ENCODE assay signal across 17 cellular contexts in genomic region chr13:83880275-83881027, GRCh38. TPM values are rescaled to one million over a fixed set of nuclear protein-coding genes. Genes with fewer than 3 reads are reported as not detected.
DNase-seq lines count a peak whose midpoint lies in the region; ATAC-seq, FAIRE-seq and TF ChIP-seq lines count a peak whose summit lies in the region.
"Had no signal": no experiment of that assay in that cellular context is flagged by ENCODE, and none has a peak within 500 bp of the region (broad histone marks: within the 10 kb centered on the region; RNA-seq: fewer than 3 reads in every experiment).

No MANE protein-coding gene starts in this region.

- no peaks in the 10 kb centered on the region for H3K4me1 ChIP-seq in A549
- H3K4me1 ChIP-seq in CD8-positive, alpha-beta memory T cell (ENCODE audit: insufficient read depth, low read length): no peaks in the 10 kb centered on the region
- H3K4me1 ChIP-seq: upper lobe of right lung had no signal

- CTCF ChIA-PET in A549 (lab: Yijun Ruan, JAX): no interaction called here
- CTCF ChIA-PET in CD8-positive, alpha-beta memory T cell (lab: Charles Lee): no interaction called here

- peak overlapping the region; percentile 58 for H3K4me2 ChIP-seq in A549

- H3K27me3 Mint-ChIP-seq in HFFc6 (ENCODE audit: insufficient read depth) (peaks cover 7% of the 10 kb centered on the region; the same call in 1 of the 2 replicates), mesothelial cell of epicardium (ENCODE audit: low read depth) (peaks cover 93% of the 10 kb centered on the region)
- H3K27me3 Mint-ChIP-seq in CD8-positive, alpha-beta memory T cell: peaks cover 48 to 63% of the 10 kb centered on the region in 2 donors

- DNase-seq in A549 (ENCODE audit: low read depth in 1 of 2, low spot score in 1 of 2) (no peak), HFFc6 (no peak), coronary artery (ENCODE audit: low spot score) (no peak), mesothelial cell of epicardium (ENCODE audit: low spot score in 2 of 2, unreplicated experiment in 2 of 2) (no peak), GM19238 (ENCODE audit: insufficient read length, low spot score) (no peak), A172 (ENCODE audit: low spot score) (no peak), COLO829 (ENCODE audit: low spot score) (no peak)
- DNase-seq in CD8-positive, alpha-beta memory T cell: no peak
- DNase-seq: AML-193, left ventricle myocardium superior, NCI-H1436, RPMI8226, upper lobe of right lung had no signal

- H3K9me3 ChIP-seq in A549: no peaks in the 10 kb centered on the region
- no peaks in the 10 kb centered on the region for H3K9me3 ChIP-seq in CD8-positive, alpha-beta memory T cell (ENCODE audit: low read length)
- H3K9me3 ChIP-seq: upper lobe of right lung had no signal

- no peak overlapping the region for H3K27ac ChIP-seq in A549
- H3K27ac ChIP-seq in coronary artery: no peak overlapping the region
- no peak overlapping the region for H3K27ac ChIP-seq in CD8-positive, alpha-beta memory T cell (ENCODE audit: low read depth, low read length)
- H3K27ac ChIP-seq: upper lobe of right lung had no signal

- no peak for TF ChIP-seq RAD21 in A549 (conservative IDR thresholded peaks at IDR 0.05 in 1 of 2, IDR thresholded peaks at IDR 0.05 in 1 of 2)

- POLR2A ChIA-PET in A549 (lab: Yijun Ruan, JAX): no interaction called here
- POLR2A ChIA-PET in CD8-positive, alpha-beta memory T cell (lab: Charles Lee): no interaction called here

- H3K27ac Mint-ChIP-seq in HFFc6: peak overlapping the region; percentile 24; the same call in 1 of the 2 replicates
- no peak overlapping the region for H3K27ac Mint-ChIP-seq in mesothelial cell of epicardium
- no peak overlapping the region for H3K27ac Mint-ChIP-seq in CD8-positive, alpha-beta memory T cell

- H3K36me3 ChIP-seq in CD8-positive, alpha-beta memory T cell (ENCODE audit: insufficient read depth, low read length): no peaks in the 10 kb centered on the region
- H3K36me3 ChIP-seq: upper lobe of right lung had no signal

- peaks cover 95% of the 10 kb centered on the region for H3K4me1 Mint-ChIP-seq in HFFc6 (ENCODE audit: low read depth)
- H3K4me1 Mint-ChIP-seq in mesothelial cell of epicardium: peaks cover 42% of the 10 kb centered on the region
- H3K4me1 Mint-ChIP-seq in CD8-positive, alpha-beta memory T cell: peaks cover 10 to 36% (median 31%) of the 10 kb centered on the region in 3 donors

- H3K4me3 Mint-ChIP-seq in HFFc6: peak overlapping the region; percentile 90
- H3K4me3 Mint-ChIP-seq in mesothelial cell of epicardium: peak overlapping the region; percentile 71
- H3K4me3 Mint-ChIP-seq in CD8-positive, alpha-beta memory T cell: peak overlapping the region in 1 of 7 donors; percentile 23
- H3K4me3 Mint-ChIP-seq: activated T-helper 1 cell treated with anti-CD3 and anti-CD28 coated beads, Interleukin-12 subunit alpha, Interleukin-12 subunit beta, Interleukin-2, Interleukin-4 antibody, amounts not matched to agents 30 ng/mL and 10 ng/mL and 1 ng/mL, durations not matched to agents 14 hours and 24 hours and 36 hours had no signal

- WGBS in A549 (ENCODE audit: missing lambda C conversion rate): 6% methylated on average over 7 of the region's 23 CpGs

- TF ChIP-seq EP300 in A549 (IDR thresholded peaks at IDR 0.05): no peak

- FAIRE-seq in A549 (lab: Jason Lieb, UNC): no peak
- FAIRE-seq: endometrium had no signal

- ATAC-seq in A549: no peak
- ATAC-seq: left ventricle myocardium superior, upper lobe of right lung had no signal

- H3K9me3 Mint-ChIP-seq in HFFc6 (peaks cover 9% of the 10 kb centered on the region; the same call in 1 of the 2 replicates), mesothelial cell of epicardium (no peaks in the 10 kb centered on the region)
- peaks cover 0 to 8% (median 4%) of the 10 kb centered on the region in 5 donors for H3K9me3 Mint-ChIP-seq in CD8-positive, alpha-beta memory T cell

- peaks cover 14% of the 10 kb centered on the region for H3K27me3 ChIP-seq in CD8-positive, alpha-beta memory T cell (ENCODE audit: insufficient read depth, low read length, poor library complexity, severe bottlenecking)

- H3K4me3 ChIP-seq in A549: peak overlapping the region; percentile 22; the same call in 1 of the 3 replicates
- H3K4me3 ChIP-seq in coronary artery: peak overlapping the region; percentile 38
- no peak overlapping the region for H3K4me3 ChIP-seq in CD8-positive, alpha-beta memory T cell (ENCODE audit: low read length)
- H3K4me3 ChIP-seq: upper lobe of right lung had no signal

- no peak for TF ChIP-seq CTCF in A549 (IDR thresholded peaks at IDR 0.05)
- TF ChIP-seq CTCF in HFFc6 (IDR thresholded peaks at IDR 0.05): no peak
- no peak for TF ChIP-seq CTCF in coronary artery (IDR thresholded peaks at IDR 0.05)
- TF ChIP-seq CTCF in mesothelial cell of epicardium (IDR thresholded peaks at IDR 0.05; ENCODE audit: unreplicated experiment): no peak

- H3K36me3 Mint-ChIP-seq in HFFc6 (ENCODE audit: low read depth) (peaks cover 27% of the 10 kb centered on the region), mesothelial cell of epicardium (no peaks in the 10 kb centered on the region)
- H3K36me3 Mint-ChIP-seq in CD8-positive, alpha-beta memory T cell: no peaks in the 10 kb centered on the region

- TF ChIP-seq POLR2A in A549 (IDR thresholded peaks at IDR 0.05; ENCODE audit: low read length): no peak

TF ChIP-seq in A549, 52 proteins besides CTCF, POLR2A, EP300 and RAD21 (continues in another document):
- no peak for TF ChIP-seq FOSL2 (IDR thresholded peaks at IDR 0.05)
- TF ChIP-seq FOSL2 (CRISPR knock-in tag; IDR thresholded peaks at IDR 0.05): no peak
- TF ChIP-seq CBX8 (IDR thresholded peaks at IDR 0.05): no peak
- no peak for TF ChIP-seq MYC (IDR thresholded peaks at IDR 0.05; ENCODE audit: borderline replicate concordance, low read length)
- no peak for TF ChIP-seq FOSB (CRISPR knock-in tag; IDR thresholded peaks at IDR 0.05)
- no peak for TF ChIP-seq MAFK (IDR thresholded peaks at IDR 0.05; ENCODE audit: partially characterized antibody)
- TF ChIP-seq, protein P1, sequence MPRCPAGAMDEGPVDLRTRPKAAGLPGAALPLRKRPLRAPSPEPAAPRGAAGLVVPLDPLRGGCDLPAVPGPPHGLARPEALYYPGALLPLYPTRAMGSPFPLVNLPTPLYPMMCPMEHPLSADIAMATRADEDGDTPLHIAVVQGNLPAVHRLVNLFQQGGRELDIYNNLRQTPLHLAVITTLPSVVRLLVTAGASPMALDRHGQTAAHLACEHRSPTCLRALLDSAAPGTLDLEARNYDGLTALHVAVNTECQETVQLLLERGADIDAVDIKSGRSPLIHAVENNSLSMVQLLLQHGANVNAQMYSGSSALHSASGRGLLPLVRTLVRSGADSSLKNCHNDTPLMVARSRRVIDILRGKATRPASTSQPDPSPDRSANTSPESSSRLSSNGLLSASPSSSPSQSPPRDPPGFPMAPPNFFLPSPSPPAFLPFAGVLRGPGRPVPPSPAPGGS (IDR thresholded peaks at IDR 0.05): no peak
- TF ChIP-seq, protein P2, sequence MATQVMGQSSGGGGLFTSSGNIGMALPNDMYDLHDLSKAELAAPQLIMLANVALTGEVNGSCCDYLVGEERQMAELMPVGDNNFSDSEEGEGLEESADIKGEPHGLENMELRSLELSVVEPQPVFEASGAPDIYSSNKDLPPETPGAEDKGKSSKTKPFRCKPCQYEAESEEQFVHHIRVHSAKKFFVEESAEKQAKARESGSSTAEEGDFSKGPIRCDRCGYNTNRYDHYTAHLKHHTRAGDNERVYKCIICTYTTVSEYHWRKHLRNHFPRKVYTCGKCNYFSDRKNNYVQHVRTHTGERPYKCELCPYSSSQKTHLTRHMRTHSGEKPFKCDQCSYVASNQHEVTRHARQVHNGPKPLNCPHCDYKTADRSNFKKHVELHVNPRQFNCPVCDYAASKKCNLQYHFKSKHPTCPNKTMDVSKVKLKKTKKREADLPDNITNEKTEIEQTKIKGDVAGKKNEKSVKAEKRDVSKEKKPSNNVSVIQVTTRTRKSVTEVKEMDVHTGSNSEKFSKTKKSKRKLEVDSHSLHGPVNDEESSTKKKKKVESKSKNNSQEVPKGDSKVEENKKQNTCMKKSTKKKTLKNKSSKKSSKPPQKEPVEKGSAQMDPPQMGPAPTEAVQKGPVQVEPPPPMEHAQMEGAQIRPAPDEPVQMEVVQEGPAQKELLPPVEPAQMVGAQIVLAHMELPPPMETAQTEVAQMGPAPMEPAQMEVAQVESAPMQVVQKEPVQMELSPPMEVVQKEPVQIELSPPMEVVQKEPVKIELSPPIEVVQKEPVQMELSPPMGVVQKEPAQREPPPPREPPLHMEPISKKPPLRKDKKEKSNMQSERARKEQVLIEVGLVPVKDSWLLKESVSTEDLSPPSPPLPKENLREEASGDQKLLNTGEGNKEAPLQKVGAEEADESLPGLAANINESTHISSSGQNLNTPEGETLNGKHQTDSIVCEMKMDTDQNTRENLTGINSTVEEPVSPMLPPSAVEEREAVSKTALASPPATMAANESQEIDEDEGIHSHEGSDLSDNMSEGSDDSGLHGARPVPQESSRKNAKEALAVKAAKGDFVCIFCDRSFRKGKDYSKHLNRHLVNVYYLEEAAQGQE (IDR thresholded peaks at IDR 0.05): no peak
- TF ChIP-seq, protein P3, sequence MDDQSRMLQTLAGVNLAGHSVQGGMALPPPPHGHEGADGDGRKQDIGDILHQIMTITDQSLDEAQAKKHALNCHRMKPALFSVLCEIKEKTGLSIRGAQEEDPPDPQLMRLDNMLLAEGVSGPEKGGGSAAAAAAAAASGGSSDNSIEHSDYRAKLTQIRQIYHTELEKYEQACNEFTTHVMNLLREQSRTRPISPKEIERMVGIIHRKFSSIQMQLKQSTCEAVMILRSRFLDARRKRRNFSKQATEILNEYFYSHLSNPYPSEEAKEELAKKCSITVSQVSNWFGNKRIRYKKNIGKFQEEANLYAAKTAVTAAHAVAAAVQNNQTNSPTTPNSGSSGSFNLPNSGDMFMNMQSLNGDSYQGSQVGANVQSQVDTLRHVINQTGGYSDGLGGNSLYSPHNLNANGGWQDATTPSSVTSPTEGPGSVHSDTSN (IDR thresholded peaks at IDR 0.05): no peak
- no peak for TF ChIP-seq ZSCAN20 (CRISPR knock-in tag; IDR thresholded peaks at IDR 0.05)
- no peak for TF ChIP-seq TFCP2L1 (CRISPR knock-in tag; IDR thresholded peaks at IDR 0.05)

RNA-seq across cellular contexts. Expression of gene SLITRK1, which starts 1.8 kb away (rescaled TPM):
- 0.03 TPM in 1 of 2 replicates, not detected in the other for polyA plus RNA-seq in A549 (2011; rRNA removed)
- polyA plus RNA-seq in A549 (2012; cell fraction: cytosol; rRNA removed): not detected in 2 replicates
- not detected in 2 replicates for polyA plus RNA-seq in A549 (2012; cell fraction: nucleus; rRNA removed)
- polyA plus RNA-seq in A549 (2017; fragmentation: RNase III; extraction: RNeasy Plus Mini Kit Qiagen cat#74134 plus additional on column Dnase treatment): not detected in 3 replicates
- not detected in 2 replicates for polyA minus RNA-seq in A549 (2011; rRNA and poly(A)+ RNA removed)
- 10 to 100 TPM in 5 of 6 experiments, 1 to 10 TPM in 1; 9.1 to 23.2 (median 11.1) TPM for total RNA-seq in HFFc6 (2021; fragmentation: NEBNext Ultra II Directional; extraction: Animal tissue kit (Norgen Biotek cat#: 25700))
- total RNA-seq in mesothelial cell of epicardium: 1.0 to 1.2 TPM (median 1.1 TPM) in 3 replicates
- not detected for total RNA-seq in CD8-positive, alpha-beta memory T cell
- polyA plus RNA-seq in CD8-positive, alpha-beta memory T cell: not detected
- total RNA-seq in A172 (2014; rRNA removed; shearing (Covaris generic)): 0.72 and 0.89 TPM in 2 replicates
- total RNA-seq: activated T-helper 1 cell treated with anti-CD3 and anti-CD28 coated beads, Interleukin-12 subunit alpha, Interleukin-12 subunit beta, Interleukin-2, Interleukin-4 antibody, amounts not matched to agents 30 ng/mL and 10 ng/mL and 1 ng/mL, durations not matched to agents 14 hours and 24 hours and 36 hours; glomerular endothelial cell; left ventricle myocardium superior; upper lobe of right lung had no signal
- polyA plus RNA-seq: aorta had no signal
